Comparison of ENCODE assay signal across 9 cellular contexts in genomic region chr3:152281032-152281713, GRCh38. TPM values are rescaled to one million over a fixed set of nuclear protein-coding genes. Genes with fewer than 3 reads are reported as not detected.
DNase-seq lines count a peak whose midpoint lies in the region; ATAC-seq and TF ChIP-seq lines count a peak whose summit lies in the region.
"Had no signal": no experiment of that assay in that cellular context is flagged by ENCODE, and none has a peak within 500 bp of the region (broad histone marks: within the 10 kb centered on the region; RNA-seq: fewer than 3 reads in every experiment).

No MANE protein-coding gene starts in this region.

- no peak overlapping the region for H4K8ac ChIP-seq in mesenchymal stem cell (ENCODE audit: low read length)

- H3K4me2 ChIP-seq in MM.1S (ENCODE audit: low read depth, low read length) (peak overlapping the region; percentile 91), mesenchymal stem cell (ENCODE audit: low read length, poor library complexity, severe bottlenecking) (no peak overlapping the region)

- no peak overlapping the region for H3K18ac ChIP-seq in mesenchymal stem cell (ENCODE audit: low read depth in 1 of 2, low read length in 2 of 2)

- ATAC-seq in GM21619 (IDR thresholded peaks at IDR 0.05; ENCODE audit: unreplicated experiment): peak; percentile 79
- ATAC-seq in right cardiac atrium: peak; percentile 34 to 55

- peaks cover 98% of the 10 kb centered on the region for H3K79me2 ChIP-seq in MM.1S (ENCODE audit: low read length)

- no peak overlapping the region for H2BK15ac ChIP-seq in mesenchymal stem cell (ENCODE audit: low read depth, poor library complexity, severe bottlenecking)

- H3K9me2 ChIP-seq in MM.1S (replicated peaks; ENCODE audit: insufficient read depth, low read length): no peaks in the 10 kb centered on the region

- H3K9me3 ChIP-seq in MM.1S (replicated peaks; ENCODE audit: insufficient read depth, low read length) (no peaks in the 10 kb centered on the region), right cardiac atrium (ENCODE audit: control insufficient read depth, low read length) (no peaks in the 10 kb centered on the region), mesenchymal stem cell (ENCODE audit: control insufficient read depth, low read length) (no peaks in the 10 kb centered on the region)

- TF ChIP-seq CTCF in GM12865 (IDR thresholded peaks at IDR 0.05; ENCODE audit: insufficient read depth, low read depth, low read length, missing control alignments): no peak
- TF ChIP-seq CTCF in MM.1S (IDR thresholded peaks at IDR 0.05; ENCODE audit: low read length): no peak

- peak overlapping the region; percentile 3; the same call in 1 of the 2 replicates for H3K4me3 ChIP-seq in GM12865 (ENCODE audit: low read depth, low read length)
- H3K4me3 ChIP-seq in MM.1S (ENCODE audit: low read length): peak overlapping the region; percentile 34
- peak overlapping the region; percentile 18 for H3K4me3 ChIP-seq in right cardiac atrium (ENCODE audit: low read length)
- no peak overlapping the region for H3K4me3 ChIP-seq in mesenchymal stem cell (ENCODE audit: insufficient read depth in 1 of 2, low read depth in 1 of 2, low read length in 2 of 2)

- H3K27ac ChIP-seq in MM.1S (ENCODE audit: low read length) (peak overlapping the region; percentile 92), right cardiac atrium (ENCODE audit: low read length) (peak overlapping the region; percentile 7), mesenchymal stem cell (ENCODE audit: low read length, poor library complexity, severe bottlenecking) (no peak overlapping the region)
- H3K27ac ChIP-seq: HL-60 had no signal

- no peak overlapping the region for H4K91ac ChIP-seq in mesenchymal stem cell (ENCODE audit: low read length)

- H2BK5ac ChIP-seq in mesenchymal stem cell (ENCODE audit: low read depth, low read length, poor library complexity, severe bottlenecking): no peak overlapping the region

- H3K14ac ChIP-seq in mesenchymal stem cell (ENCODE audit: low read length in 2 of 2): no peak overlapping the region

- no peak overlapping the region for H2BK12ac ChIP-seq in mesenchymal stem cell (ENCODE audit: low read length in 2 of 2)

- H2AFZ ChIP-seq in MM.1S (ENCODE audit: low read length) (no peak overlapping the region), mesenchymal stem cell (ENCODE audit: low read depth, low read length) (no peak overlapping the region)

- no peak overlapping the region for H2AK5ac ChIP-seq in mesenchymal stem cell (ENCODE audit: low read length, severe bottlenecking)

- H3F3A ChIP-seq in MM.1S (ENCODE audit: insufficient read depth, low read length): peaks cover 60% of the 10 kb centered on the region

- H3K79me1 ChIP-seq in mesenchymal stem cell (replicated peaks; ENCODE audit: low read length, poor library complexity, severe bottlenecking): no peaks in the 10 kb centered on the region

- H3K27me3 ChIP-seq in MM.1S (replicated peaks; ENCODE audit: insufficient read depth, low read length) (no peaks in the 10 kb centered on the region), right cardiac atrium (ENCODE audit: control insufficient read depth, insufficient read depth) (no peaks in the 10 kb centered on the region), mesenchymal stem cell (ENCODE audit: control insufficient read depth in 1 of 2, insufficient read depth in 1 of 2, low read length in 2 of 2) (no peaks in the 10 kb centered on the region)

- WGBS in right cardiac atrium: 39% methylated on average over 4 of the region's 4 CpGs
- 100% methylated on average over 2 of the region's 4 CpGs for WGBS in mesenchymal stem cell

- no peak overlapping the region for H2BK120ac ChIP-seq in mesenchymal stem cell (ENCODE audit: low read depth, low read length)

- peaks cover 44% of the 10 kb centered on the region for H3K4me1 ChIP-seq in MM.1S (ENCODE audit: low read length)
- peaks cover 13% of the 10 kb centered on the region for H3K4me1 ChIP-seq in right cardiac atrium (ENCODE audit: control insufficient read depth, insufficient read depth, low read length)
- no peaks in the 10 kb centered on the region for H3K4me1 ChIP-seq in mesenchymal stem cell (ENCODE audit: control insufficient read depth, insufficient read depth, low read depth, low read length)

- H3K23ac ChIP-seq in mesenchymal stem cell (ENCODE audit: low read length in 2 of 2): no peak overlapping the region

- H3K9ac ChIP-seq in MM.1S (ENCODE audit: low read length) (peak overlapping the region; percentile 60; the same call in 1 of the 2 replicates), mesenchymal stem cell (ENCODE audit: low read length) (no peak overlapping the region)

- no peak overlapping the region for H3K4ac ChIP-seq in mesenchymal stem cell (ENCODE audit: low read depth in 1 of 2, low read length in 2 of 2)

- intact Hi-C loops in right cardiac atrium (cut with DNase I): no loop called here

- H3K36me3 ChIP-seq in MM.1S (replicated peaks; ENCODE audit: insufficient read depth, low read length): no peaks in the 10 kb centered on the region; the same call in 1 of the 2 replicates
- peaks cover 0 to 3% of the 10 kb centered on the region in 2 experiments for H3K36me3 ChIP-seq in mesenchymal stem cell (ENCODE audit: control insufficient read depth in 1 of 2, insufficient read depth in 2 of 2, low read depth in 1 of 2, low read length in 2 of 2)

- H4K20me1 ChIP-seq in MM.1S (ENCODE audit: insufficient read depth, low read length): peaks cover 12% of the 10 kb centered on the region

- DNase-seq in GM12865 (ENCODE audit: low read depth) (peak; percentile 81), MM.1S (peak; percentile 96), right cardiac atrium (no peak), mesenchymal stem cell (no peak), GOT3 (lab: John Stamatoyannopoulos, UW) (no peak), NK-92 (lab: John Stamatoyannopoulos, UW; ENCODE audit: unreplicated experiment) (no peak), GDM1 (lab: John Stamatoyannopoulos, UW) (no peak)

RNA-seq across cellular contexts. Expression of gene MBNL1, which starts 12.4 kb away (rescaled TPM):
- 100 to 1,000 TPM; 142 to 160 (median 154) TPM for total RNA-seq in right cardiac atrium
- 52.7 TPM for polyA plus RNA-seq in right cardiac atrium
- polyA plus RNA-seq in mesenchymal stem cell (2013, experiment 1 of 2): 85.7 TPM
- polyA plus RNA-seq in mesenchymal stem cell (2013, experiment 2 of 2): 85.2 TPM

Comparison
In these comparisons a context has a peak if more than half of its experiments do, and no peak if none do; other contexts are left out.
1. DNase-seq: peak in GM12865 (single experiment) and MM.1S (single experiment); none in right cardiac atrium (0 of 3), mesenchymal stem cell (single experiment), GOT3 (single experiment), NK-92 (single experiment) and GDM1 (single experiment).
2. H3K4me3 ChIP-seq: peak in GM12865 (single experiment), MM.1S (single experiment) and right cardiac atrium (single experiment); none in mesenchymal stem cell (0 of 2).